11 cellular contexts compared by ENCODE assay signal in the genomic region with DNA sequence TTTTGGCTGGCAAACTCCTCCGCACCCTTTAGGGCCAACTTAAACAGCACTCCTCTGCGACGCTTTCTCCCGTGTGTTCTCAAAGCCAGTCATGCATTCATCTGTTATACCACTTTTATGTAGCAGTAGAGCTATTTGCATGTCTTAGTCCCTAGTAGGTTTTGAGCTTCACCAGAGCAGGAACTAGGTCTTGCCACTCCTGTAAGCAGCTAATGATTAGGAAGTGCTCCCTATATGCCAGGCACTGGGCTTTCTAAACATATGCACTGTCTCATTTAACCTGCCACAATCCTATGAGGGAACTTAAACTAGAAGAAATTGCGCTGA.
DNase-seq lines count a peak whose midpoint lies in the region; ATAC-seq and TF ChIP-seq lines count a peak whose summit lies in the region.
"Had no signal": no experiment of that assay in that cellular context is flagged by ENCODE, and none has a peak within 500 bp of the region (broad histone marks: within the 10 kb centered on the region; RNA-seq: fewer than 3 reads in every experiment).

No MANE protein-coding gene starts in this region.

- TF ChIP-seq POLR2A in prostate gland (IDR thresholded peaks at IDR 0.05): no peak

- H2AFZ ChIP-seq in OCI-LY3 (ENCODE audit: low read depth, low read length) (no peak overlapping the region), OCI-LY7 (ENCODE audit: low read length) (no peak overlapping the region)

- H3K9ac ChIP-seq in OCI-LY3 (ENCODE audit: low read length) (peak overlapping the region; percentile 52), skeletal muscle satellite cell (ENCODE audit: low read depth, low read length) (no peak overlapping the region)

- WGBS in prostate gland: 97% methylated on average over 5 of the region's 5 CpGs

- TF ChIP-seq CTCF in OCI-LY3 (IDR thresholded peaks at IDR 0.05; ENCODE audit: low read depth, low read length) (no peak), prostate gland (IDR thresholded peaks at IDR 0.05) (no peak), OCI-LY7 (conservative IDR thresholded peaks at IDR 0.05; ENCODE audit: low read length) (no peak)

- CTCF ChIA-PET in OCI-LY7 (lab: Charles Lee; ENCODE audit: unreplicated experiment): no interaction called here

- no peak for DNase-seq in prostate gland (ENCODE audit: low spot score)
- no peak for DNase-seq in activated T-cell treated with anti-CD3 and anti-CD28 coated beads for 4 hours
- DNase-seq in NCI-H524 treated with DMSO at 0.1 percent for 48 hours (lab: John Stamatoyannopoulos, UW): no peak
- no peak for DNase-seq in OCI-LY7 (ENCODE audit: low spot score)
- DNase-seq: activated CD8-positive, alpha-beta memory T cell treated with anti-CD3 and anti-CD28 coated beads, Interleukin-2, amount 50 U/mL, for 4 hours; H7 had no signal

- H3K9me3 ChIP-seq in OCI-LY3 (ENCODE audit: insufficient read depth, low read length) (no peaks in the 10 kb centered on the region), skeletal muscle satellite cell (replicated peaks; ENCODE audit: low read length) (no peaks in the 10 kb centered on the region), prostate gland (no peaks in the 10 kb centered on the region), OCI-LY7 (ENCODE audit: low read length) (no peaks in the 10 kb centered on the region)
- H3K9me3 ChIP-seq: uterus had no signal

- no peaks in the 10 kb centered on the region for H3K9me2 ChIP-seq in OCI-LY7 (ENCODE audit: insufficient read depth, low read length)

- H3K27me3 ChIP-seq in OCI-LY3 (ENCODE audit: low read depth, low read length): peaks cover 54% of the 10 kb centered on the region
- no peaks in the 10 kb centered on the region for H3K27me3 ChIP-seq in skeletal muscle satellite cell (ENCODE audit: control insufficient read depth, insufficient read depth, low read length)
- H3K27me3 ChIP-seq in prostate gland (replicated peaks; ENCODE audit: insufficient read depth): peaks cover 2% of the 10 kb centered on the region
- H3K27me3 ChIP-seq: uterus had no signal

- H4K20me1 ChIP-seq in OCI-LY3 (ENCODE audit: insufficient read depth, low read length) (no peaks in the 10 kb centered on the region), OCI-LY7 (ENCODE audit: insufficient read depth, low read length) (no peaks in the 10 kb centered on the region)

- H3K4me2 ChIP-seq in OCI-LY3 (ENCODE audit: low read length) (peak overlapping the region; percentile 87), skeletal muscle satellite cell (ENCODE audit: low read length) (peak overlapping the region; percentile 1), OCI-LY7 (ENCODE audit: low read length) (no peak overlapping the region)

- no peaks in the 10 kb centered on the region for H3K36me3 ChIP-seq in OCI-LY3 (replicated peaks; ENCODE audit: low read depth, low read length)
- peaks cover 52% of the 10 kb centered on the region for H3K36me3 ChIP-seq in skeletal muscle satellite cell (ENCODE audit: insufficient read depth, low read length)
- no peaks in the 10 kb centered on the region for H3K36me3 ChIP-seq in prostate gland
- no peaks in the 10 kb centered on the region for H3K36me3 ChIP-seq in OCI-LY7 (ENCODE audit: insufficient read depth, low read length)
- H3K36me3 ChIP-seq: uterus had no signal

- H3K27ac ChIP-seq in OCI-LY3 (ENCODE audit: low read length): peak overlapping the region; percentile 77
- H3K27ac ChIP-seq in prostate gland: no peak overlapping the region
- H3K27ac ChIP-seq in OCI-LY7 (ENCODE audit: low read depth, low read length, poor library complexity, severe bottlenecking): no peak overlapping the region

- H3K79me2 ChIP-seq in OCI-LY3 (ENCODE audit: low read length) (no peaks in the 10 kb centered on the region), OCI-LY7 (ENCODE audit: insufficient read depth, low read depth, low read length) (no peaks in the 10 kb centered on the region)

- ATAC-seq in GM19023 (IDR thresholded peaks at IDR 0.05; ENCODE audit: unreplicated experiment) (peak; percentile 67), HG02623 (IDR thresholded peaks at IDR 0.05; ENCODE audit: unreplicated experiment) (peak; percentile 65)

- intact Hi-C loops in prostate gland (cut with DNase I) (no loop called here), OCI-LY7 (cut with micrococcal nuclease; ENCODE audit: unreplicated experiment) (no loop called here)

- no TSS peak for BruUV-seq in OCI-LY7 (replicated peaks; lab: Mats Ljungman, UMichigan)

- peaks cover 52% of the 10 kb centered on the region for H3K4me1 ChIP-seq in OCI-LY3 (ENCODE audit: low read length)
- H3K4me1 ChIP-seq in skeletal muscle satellite cell (ENCODE audit: control insufficient read depth, insufficient read depth, low read length): peaks cover 45% of the 10 kb centered on the region
- H3K4me1 ChIP-seq in prostate gland (replicated peaks): no peaks in the 10 kb centered on the region
- H3K4me1 ChIP-seq in OCI-LY7 (ENCODE audit: insufficient read depth, low read length, poor library complexity, severe bottlenecking): no peaks in the 10 kb centered on the region

- H3K4me3 ChIP-seq in OCI-LY3 (ENCODE audit: low read length): peak overlapping the region; percentile 60
- no peak overlapping the region for H3K4me3 ChIP-seq in skeletal muscle satellite cell (ENCODE audit: low read length)
- H3K4me3 ChIP-seq in prostate gland: no peak overlapping the region
- no peak overlapping the region for H3K4me3 ChIP-seq in OCI-LY7 (ENCODE audit: low read depth, low read length, poor library complexity, severe bottlenecking)
- H3K4me3 ChIP-seq: uterus had no signal

- POLR2A ChIA-PET in OCI-LY7 (lab: Charles Lee): interaction anchor here (1.0 to 1.2 kb wide), 2 partner anchors 45 to 59 kb away, joined by 3 read pairs; no protein-coding TSS in a partner anchor
